8 cellular contexts compared by ENCODE assay signal in genomic region chr11:66728760-66729385, GRCh38. TPM values are rescaled to one million over a fixed set of nuclear protein-coding genes. Genes with fewer than 3 reads are reported as not detected.
DNase-seq lines count a peak whose midpoint lies in the region; ATAC-seq and TF ChIP-seq lines count a peak whose summit lies in the region.

TSS of gene SPTBN2 (minus strand) at chr11:66729216. CDS start at chr11:66721240, 7,976 bp downstream.

- no peak for ATAC-seq in activated CD8-positive, alpha-beta T cell treated with anti-CD3 and anti-CD28 coated beads for 36 hours
- ATAC-seq in right cardiac atrium = peak in 1 of 2 donors; percentile 18
- no peak for ATAC-seq in HG03439 (IDR thresholded peaks at IDR 0.05; ENCODE audit: unreplicated experiment)
- ATAC-seq in HG02642 (IDR thresholded peaks at IDR 0.05; ENCODE audit: poor library complexity, unreplicated experiment) = no peak

- BruUV-seq in A673 (replicated peaks; lab: Mats Ljungman, UMichigan) = no TSS peak

- H3K27me3 ChIP-seq in A673 (replicated peaks; ENCODE audit: insufficient read depth, low read depth, low read length, poor library complexity) (peaks cover 14% of the 10 kb centered on the region), right cardiac atrium (ENCODE audit: control insufficient read depth, insufficient read depth) (no peaks in the 10 kb centered on the region), rectal smooth muscle tissue (ENCODE audit: control insufficient read depth, insufficient read depth, low read length) (peaks cover 18% of the 10 kb centered on the region)

- intact Hi-C loops in A673 (cut with micrococcal nuclease; ENCODE audit: unreplicated experiment) = no loop called here
- intact Hi-C loops in activated CD8-positive, alpha-beta T cell treated with anti-CD3 and anti-CD28 coated beads for 36 hours (cut with micrococcal nuclease) = no loop called here
- intact Hi-C loops in right cardiac atrium (cut with DNase I) = no loop called here

- no peak within 1 kb of the TSS for H3K9ac ChIP-seq in rectal smooth muscle tissue (ENCODE audit: low read length)

- H3K27ac ChIP-seq in A673 (ENCODE audit: low read depth, low read length, poor library complexity, severe bottlenecking) (no peak within 1 kb of the TSS), right cardiac atrium (ENCODE audit: low read length) (no peak within 1 kb of the TSS), rectal smooth muscle tissue (ENCODE audit: low read depth, low read length) (no peak within 1 kb of the TSS)

- H3K9me3 Mint-ChIP-seq in activated CD8-positive, alpha-beta T cell treated with anti-CD3 and anti-CD28 coated beads for 36 hours = no peaks in the 10 kb centered on the region

- no peak for TF ChIP-seq CTCF in A673 (conservative IDR thresholded peaks at IDR 0.05; ENCODE audit: low read depth, low read length)
- TF ChIP-seq CTCF in activated CD8-positive, alpha-beta T cell treated with anti-CD3 and anti-CD28 coated beads for 36 hours (IDR thresholded peaks at IDR 0.05) = no peak

- peaks cover 8% of the 10 kb centered on the region for H3K4me1 Mint-ChIP-seq in activated CD8-positive, alpha-beta T cell treated with anti-CD3 and anti-CD28 coated beads for 36 hours (ENCODE audit: low read depth)

- POLR2A ChIA-PET in A673 (lab: Charles Lee; ENCODE audit: low non-redundant PET) = no interaction called here
- POLR2A ChIA-PET in activated CD8-positive, alpha-beta T cell treated with anti-CD3 and anti-CD28 coated beads for 36 hours (lab: Charles Lee) = interaction anchor here (0.6 kb wide), 2 partner anchors 14 to 184 kb away, joined by 3 read pairs; no protein-coding TSS in a partner anchor

- DNase-seq in A673 (ENCODE audit: low spot score) (peak; percentile 48), H4 (ENCODE audit: low spot score) (no peak), right cardiac atrium (peak in 1 of 3 donors; percentile 58), SKM-1 treated with dmso at 0.1 percent for 144 hours (lab: John Stamatoyannopoulos, UW; ENCODE audit: unreplicated experiment) (no peak)
- DNase-seq in activated CD8-positive, alpha-beta T cell treated with anti-CD3 and anti-CD28 coated beads for 36 hours = no peak

- H3K36me3 ChIP-seq in A673 (ENCODE audit: insufficient read depth, low read length, poor library complexity, severe bottlenecking) (no peaks in the 10 kb centered on the region), rectal smooth muscle tissue (ENCODE audit: control insufficient read depth, insufficient read depth, low read length) (no peaks in the 10 kb centered on the region)

- peak within 1 kb of the TSS; percentile 21 for H3K27ac Mint-ChIP-seq in activated CD8-positive, alpha-beta T cell treated with anti-CD3 and anti-CD28 coated beads for 36 hours

- peak within 1 kb of the TSS; percentile 68 for H3K4me3 Mint-ChIP-seq in activated CD8-positive, alpha-beta T cell treated with anti-CD3 and anti-CD28 coated beads for 36 hours

- H3K4me3 ChIP-seq in A673 (ENCODE audit: low read depth, low read length, poor library complexity, severe bottlenecking) (peak within 1 kb of the TSS; percentile 55), right cardiac atrium (ENCODE audit: low read length) (peak within 1 kb of the TSS; percentile 97), rectal smooth muscle tissue (ENCODE audit: low read length) (peak within 1 kb of the TSS; percentile 62)

- H3K9me3 ChIP-seq in A673 (ENCODE audit: low read depth, low read length, poor library complexity, severe bottlenecking) = no peaks in the 10 kb centered on the region
- no peaks in the 10 kb centered on the region for H3K9me3 ChIP-seq in right cardiac atrium (ENCODE audit: control insufficient read depth, low read length)

- no peaks in the 10 kb centered on the region for H3K36me3 Mint-ChIP-seq in activated CD8-positive, alpha-beta T cell treated with anti-CD3 and anti-CD28 coated beads for 36 hours (ENCODE audit: low read depth)

- no peaks in the 10 kb centered on the region for H3K4me1 ChIP-seq in A673 (ENCODE audit: insufficient read depth, low read length, poor library complexity, severe bottlenecking)
- H3K4me1 ChIP-seq in right cardiac atrium (ENCODE audit: control insufficient read depth, insufficient read depth, low read length) = peaks cover 4% of the 10 kb centered on the region
- H3K4me1 ChIP-seq in rectal smooth muscle tissue (ENCODE audit: control insufficient read depth, insufficient read depth, low read length) = peaks cover 7% of the 10 kb centered on the region

- CTCF ChIA-PET in A673 (lab: Charles Lee) = interaction anchor here (0.6 kb wide), 1 partner anchor 8 kb away, joined by 5 read pairs; no protein-coding TSS in a partner anchor
- CTCF ChIA-PET in activated CD8-positive, alpha-beta T cell treated with anti-CD3 and anti-CD28 coated beads for 36 hours (lab: Charles Lee) = no interaction called here

- WGBS in right cardiac atrium = 18% methylated on average over 23 of the region's 23 CpGs

- peaks cover 59% of the 10 kb centered on the region for H3K27me3 Mint-ChIP-seq in activated CD8-positive, alpha-beta T cell treated with anti-CD3 and anti-CD28 coated beads for 36 hours

RNA-seq across cellular contexts. Expression of gene SPTBN2, which starts in this region (rescaled TPM):
- total RNA-seq in A673 (2021) (21.1 and 34.4 TPM in 2 replicates), right cardiac atrium (1 to 10 TPM; 2.3 to 7.0 (median 3.1) TPM)
- total RNA-seq in H4 (2014; rRNA removed; shearing (Covaris generic)) = 12.7 and 24.8 TPM in 2 replicates
- total RNA-seq in activated CD8-positive, alpha-beta T cell treated with anti-CD3 and anti-CD28 coated beads for 36 hours = 1 to 10 TPM; 1.4 to 1.8 TPM
- polyA plus RNA-seq in right cardiac atrium = 0.38 TPM
